ENCODE assay signal across 1 cellular context in the genomic region with DNA sequence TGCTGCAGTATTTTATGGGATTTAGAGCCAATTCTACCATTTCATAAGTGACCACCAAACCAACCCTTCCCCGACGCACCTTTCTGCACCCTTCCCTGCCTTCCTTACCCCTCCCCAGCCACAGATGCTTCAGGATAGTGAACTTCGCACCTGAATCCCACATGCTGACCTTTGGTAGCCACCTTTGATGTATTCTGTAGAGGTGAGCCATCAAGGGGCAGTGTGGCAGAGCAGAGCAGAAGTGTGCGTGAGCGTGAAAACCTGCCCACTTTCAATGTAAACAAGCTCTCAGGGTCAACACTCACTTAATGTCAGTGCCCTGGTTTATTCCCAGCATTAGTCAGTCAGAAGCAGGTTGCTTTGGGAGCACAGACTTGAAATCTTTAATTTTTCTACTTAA.
TF ChIP-seq lines count a peak whose summit lies in the region.

No MANE protein-coding gene starts in this region.

TF ChIP-seq in HepG2, 621 proteins besides CTCF, POLR2A, EP300 and RAD21 (continued from another document and continues in another):
- TF ChIP-seq FOXK1 (CRISPR knock-in tag; IDR thresholded peaks at IDR 0.05; ENCODE audit: borderline replicate concordance, low read depth) (peak; percentile 92), ZNF7 (CRISPR knock-in tag; IDR thresholded peaks at IDR 0.05) (no peak), IKZF4 (CRISPR knock-in tag; IDR thresholded peaks at IDR 0.05; ENCODE audit: borderline replicate concordance, low read depth, not compliant biosample characterization) (no peak), NKX3-1 (CRISPR knock-in tag; IDR thresholded peaks at IDR 0.05) (no peak), ZNF577 (CRISPR knock-in tag; IDR thresholded peaks at IDR 0.05; ENCODE audit: borderline replicate concordance, low read depth) (no peak), ZNF276 (CRISPR knock-in tag; IDR thresholded peaks at IDR 0.05; ENCODE audit: low read depth) (no peak), ZBTB3 (CRISPR knock-in tag; IDR thresholded peaks at IDR 0.05; ENCODE audit: borderline replicate concordance, low read depth) (no peak), ZNF205 (CRISPR knock-in tag; IDR thresholded peaks at IDR 0.05) (0 out of 2 replicates have a peak, but pooled peaks have one; percentile 53), ZNF160 (CRISPR knock-in tag; IDR thresholded peaks at IDR 0.05) (no peak), ZNF383 (CRISPR knock-in tag; IDR thresholded peaks at IDR 0.05; ENCODE audit: borderline replicate concordance) (no peak), GRHL1 (CRISPR knock-in tag; conservative IDR thresholded peaks at IDR 0.05) (no peak), GLI4 (CRISPR knock-in tag; IDR thresholded peaks at IDR 0.05; ENCODE audit: borderline replicate concordance) (no peak), ARNT (IDR thresholded peaks at IDR 0.05) (no peak), ZNF710 (CRISPR knock-in tag; IDR thresholded peaks at IDR 0.05; ENCODE audit: borderline replicate concordance) (no peak), ZSCAN5A (CRISPR knock-in tag; IDR thresholded peaks at IDR 0.05; ENCODE audit: borderline replicate concordance) (no peak), TEAD2 (CRISPR knock-in tag; IDR thresholded peaks at IDR 0.05) (no peak), ZNF326 (CRISPR knock-in tag; IDR thresholded peaks at IDR 0.05; ENCODE audit: borderline replicate concordance) (no peak), NPAS2 (CRISPR knock-in tag; IDR thresholded peaks at IDR 0.05; ENCODE audit: borderline replicate concordance) (no peak), SIX1 (CRISPR knock-in tag; IDR thresholded peaks at IDR 0.05; ENCODE audit: borderline replicate concordance) (peak; percentile 46; the same call in 1 of the 2 replicates), ZNF567 (CRISPR knock-in tag; IDR thresholded peaks at IDR 0.05; ENCODE audit: borderline replicate concordance) (no peak), KDM3A (CRISPR knock-in tag; IDR thresholded peaks at IDR 0.05; ENCODE audit: low read depth) (no peak; the same call in 1 of the 2 replicates), MED1 (CRISPR knock-in tag; IDR thresholded peaks at IDR 0.05) (peak; percentile 89), PLRG1 (conservative IDR thresholded peaks at IDR 0.05) (no peak), ZBTB7B (CRISPR knock-in tag; IDR thresholded peaks at IDR 0.05) (peak; percentile 56; the same call in 1 of the 2 replicates), GATA4 (IDR thresholded peaks at IDR 0.05; ENCODE audit: borderline replicate concordance, low read depth) (peak; percentile 35; the same call in 1 of the 2 replicates), MED13 (CRISPR knock-in tag; IDR thresholded peaks at IDR 0.05) (no peak), ZNF143 (CRISPR knock-in tag; IDR thresholded peaks at IDR 0.05) (no peak), CHD4 (IDR thresholded peaks at IDR 0.05; ENCODE audit: borderline replicate concordance, low read length) (no peak), GATAD2A (CRISPR knock-in tag; IDR thresholded peaks at IDR 0.05) (peak; percentile 98), ZNF841 (CRISPR knock-in tag; IDR thresholded peaks at IDR 0.05; ENCODE audit: borderline replicate concordance) (no peak), ZBTB1 (CRISPR knock-in tag; IDR thresholded peaks at IDR 0.05; ENCODE audit: borderline replicate concordance) (no peak), HES4 (CRISPR knock-in tag; IDR thresholded peaks at IDR 0.05; ENCODE audit: borderline replicate concordance) (no peak), ZNF263 (CRISPR knock-in tag; IDR thresholded peaks at IDR 0.05) (no peak)
- TF ChIP-seq, protein P1, sequence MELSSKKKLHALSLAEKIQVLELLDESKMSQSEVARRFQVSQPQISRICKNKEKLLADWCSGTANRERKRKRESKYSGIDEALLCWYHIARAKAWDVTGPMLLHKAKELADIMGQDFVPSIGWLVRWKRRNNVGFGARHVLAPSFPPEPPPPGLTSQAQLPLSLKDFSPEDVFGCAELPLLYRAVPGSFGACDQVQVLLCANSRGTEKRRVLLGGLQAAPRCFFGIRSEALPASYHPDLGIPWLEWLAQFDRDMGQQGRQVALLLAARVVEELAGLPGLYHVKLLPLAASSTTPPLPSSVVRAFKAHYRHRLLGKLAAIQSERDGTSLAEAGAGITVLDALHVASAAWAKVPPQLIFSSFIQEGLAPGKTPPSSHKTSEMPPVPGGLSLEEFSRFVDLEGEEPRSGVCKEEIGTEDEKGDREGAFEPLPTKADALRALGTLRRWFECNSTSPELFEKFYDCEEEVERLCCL (CRISPR knock-in tag; IDR thresholded peaks at IDR 0.05; ENCODE audit: borderline replicate concordance): no peak
- TF ChIP-seq, protein P2, sequence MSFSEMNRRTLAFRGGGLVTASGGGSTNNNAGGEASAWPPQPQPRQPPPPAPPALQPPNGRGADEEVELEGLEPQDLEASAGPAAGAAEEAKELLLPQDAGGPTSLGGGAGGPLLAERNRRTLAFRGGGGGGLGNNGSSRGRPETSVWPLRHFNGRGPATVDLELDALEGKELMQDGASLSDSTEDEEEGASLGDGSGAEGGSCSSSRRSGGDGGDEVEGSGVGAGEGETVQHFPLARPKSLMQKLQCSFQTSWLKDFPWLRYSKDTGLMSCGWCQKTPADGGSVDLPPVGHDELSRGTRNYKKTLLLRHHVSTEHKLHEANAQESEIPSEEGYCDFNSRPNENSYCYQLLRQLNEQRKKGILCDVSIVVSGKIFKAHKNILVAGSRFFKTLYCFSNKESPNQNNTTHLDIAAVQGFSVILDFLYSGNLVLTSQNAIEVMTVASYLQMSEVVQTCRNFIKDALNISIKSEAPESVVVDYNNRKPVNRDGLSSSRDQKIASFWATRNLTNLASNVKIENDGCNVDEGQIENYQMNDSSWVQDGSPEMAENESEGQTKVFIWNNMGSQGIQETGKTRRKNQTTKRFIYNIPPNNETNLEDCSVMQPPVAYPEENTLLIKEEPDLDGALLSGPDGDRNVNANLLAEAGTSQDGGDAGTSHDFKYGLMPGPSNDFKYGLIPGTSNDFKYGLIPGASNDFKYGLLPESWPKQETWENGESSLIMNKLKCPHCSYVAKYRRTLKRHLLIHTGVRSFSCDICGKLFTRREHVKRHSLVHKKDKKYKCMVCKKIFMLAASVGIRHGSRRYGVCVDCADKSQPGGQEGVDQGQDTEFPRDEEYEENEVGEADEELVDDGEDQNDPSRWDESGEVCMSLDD (CRISPR knock-in tag; IDR thresholded peaks at IDR 0.05; ENCODE audit: borderline replicate concordance): no peak
- TF ChIP-seq, protein P3, sequence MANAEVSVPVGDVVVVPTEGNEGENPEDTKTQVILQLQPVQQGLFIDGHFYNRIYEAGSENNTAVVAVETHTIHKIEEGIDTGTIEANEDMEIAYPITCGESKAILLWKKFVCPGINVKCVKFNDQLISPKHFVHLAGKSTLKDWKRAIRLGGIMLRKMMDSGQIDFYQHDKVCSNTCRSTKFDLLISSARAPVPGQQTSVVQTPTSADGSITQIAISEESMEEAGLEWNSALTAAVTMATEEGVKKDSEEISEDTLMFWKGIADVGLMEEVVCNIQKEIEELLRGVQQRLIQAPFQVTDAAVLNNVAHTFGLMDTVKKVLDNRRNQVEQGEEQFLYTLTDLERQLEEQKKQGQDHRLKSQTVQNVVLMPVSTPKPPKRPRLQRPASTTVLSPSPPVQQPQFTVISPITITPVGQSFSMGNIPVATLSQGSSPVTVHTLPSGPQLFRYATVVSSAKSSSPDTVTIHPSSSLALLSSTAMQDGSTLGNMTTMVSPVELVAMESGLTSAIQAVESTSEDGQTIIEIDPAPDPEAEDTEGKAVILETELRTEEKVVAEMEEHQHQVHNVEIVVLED (CRISPR knock-in tag; IDR thresholded peaks at IDR 0.05; ENCODE audit: borderline replicate concordance): peak; percentile 41; the same call in 1 of the 2 replicates
- TF ChIP-seq, protein P4, sequence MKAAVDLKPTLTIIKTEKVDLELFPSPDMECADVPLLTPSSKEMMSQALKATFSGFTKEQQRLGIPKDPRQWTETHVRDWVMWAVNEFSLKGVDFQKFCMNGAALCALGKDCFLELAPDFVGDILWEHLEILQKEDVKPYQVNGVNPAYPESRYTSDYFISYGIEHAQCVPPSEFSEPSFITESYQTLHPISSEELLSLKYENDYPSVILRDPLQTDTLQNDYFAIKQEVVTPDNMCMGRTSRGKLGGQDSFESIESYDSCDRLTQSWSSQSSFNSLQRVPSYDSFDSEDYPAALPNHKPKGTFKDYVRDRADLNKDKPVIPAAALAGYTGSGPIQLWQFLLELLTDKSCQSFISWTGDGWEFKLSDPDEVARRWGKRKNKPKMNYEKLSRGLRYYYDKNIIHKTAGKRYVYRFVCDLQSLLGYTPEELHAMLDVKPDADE (CRISPR knock-in tag; IDR thresholded peaks at IDR 0.05): no peak
- TF ChIP-seq, protein P5, sequence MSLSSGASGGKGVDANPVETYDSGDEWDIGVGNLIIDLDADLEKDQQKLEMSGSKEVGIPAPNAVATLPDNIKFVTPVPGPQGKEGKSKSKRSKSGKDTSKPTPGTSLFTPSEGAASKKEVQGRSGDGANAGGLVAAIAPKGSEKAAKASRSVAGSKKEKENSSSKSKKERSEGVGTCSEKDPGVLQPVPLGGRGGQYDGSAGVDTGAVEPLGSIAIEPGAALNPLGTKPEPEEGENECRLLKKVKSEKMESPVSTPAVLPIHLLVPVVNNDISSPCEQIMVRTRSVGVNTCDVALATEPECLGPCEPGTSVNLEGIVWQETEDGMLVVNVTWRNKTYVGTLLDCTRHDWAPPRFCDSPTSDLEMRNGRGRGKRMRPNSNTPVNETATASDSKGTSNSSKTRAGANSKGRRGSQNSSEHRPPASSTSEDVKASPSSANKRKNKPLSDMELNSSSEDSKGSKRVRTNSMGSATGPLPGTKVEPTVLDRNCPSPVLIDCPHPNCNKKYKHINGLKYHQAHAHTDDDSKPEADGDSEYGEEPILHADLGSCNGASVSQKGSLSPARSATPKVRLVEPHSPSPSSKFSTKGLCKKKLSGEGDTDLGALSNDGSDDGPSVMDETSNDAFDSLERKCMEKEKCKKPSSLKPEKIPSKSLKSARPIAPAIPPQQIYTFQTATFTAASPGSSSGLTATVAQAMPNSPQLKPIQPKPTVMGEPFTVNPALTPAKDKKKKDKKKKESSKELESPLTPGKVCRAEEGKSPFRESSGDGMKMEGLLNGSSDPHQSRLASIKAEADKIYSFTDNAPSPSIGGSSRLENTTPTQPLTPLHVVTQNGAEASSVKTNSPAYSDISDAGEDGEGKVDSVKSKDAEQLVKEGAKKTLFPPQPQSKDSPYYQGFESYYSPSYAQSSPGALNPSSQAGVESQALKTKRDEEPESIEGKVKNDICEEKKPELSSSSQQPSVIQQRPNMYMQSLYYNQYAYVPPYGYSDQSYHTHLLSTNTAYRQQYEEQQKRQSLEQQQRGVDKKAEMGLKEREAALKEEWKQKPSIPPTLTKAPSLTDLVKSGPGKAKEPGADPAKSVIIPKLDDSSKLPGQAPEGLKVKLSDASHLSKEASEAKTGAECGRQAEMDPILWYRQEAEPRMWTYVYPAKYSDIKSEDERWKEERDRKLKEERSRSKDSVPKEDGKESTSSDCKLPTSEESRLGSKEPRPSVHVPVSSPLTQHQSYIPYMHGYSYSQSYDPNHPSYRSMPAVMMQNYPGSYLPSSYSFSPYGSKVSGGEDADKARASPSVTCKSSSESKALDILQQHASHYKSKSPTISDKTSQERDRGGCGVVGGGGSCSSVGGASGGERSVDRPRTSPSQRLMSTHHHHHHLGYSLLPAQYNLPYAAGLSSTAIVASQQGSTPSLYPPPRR (CRISPR knock-in tag; IDR thresholded peaks at IDR 0.05; ENCODE audit: borderline replicate concordance): peak; percentile 78; the same call in 1 of the 2 replicates
- TF ChIP-seq, protein P6, sequence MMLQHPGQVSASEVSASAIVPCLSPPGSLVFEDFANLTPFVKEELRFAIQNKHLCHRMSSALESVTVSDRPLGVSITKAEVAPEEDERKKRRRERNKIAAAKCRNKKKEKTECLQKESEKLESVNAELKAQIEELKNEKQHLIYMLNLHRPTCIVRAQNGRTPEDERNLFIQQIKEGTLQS (CRISPR knock-in tag; IDR thresholded peaks at IDR 0.05): 0 out of 2 replicates have a peak, but pooled peaks have one; percentile 26
